ENCODE assay signal across 8 cellular contexts in the genomic region with DNA sequence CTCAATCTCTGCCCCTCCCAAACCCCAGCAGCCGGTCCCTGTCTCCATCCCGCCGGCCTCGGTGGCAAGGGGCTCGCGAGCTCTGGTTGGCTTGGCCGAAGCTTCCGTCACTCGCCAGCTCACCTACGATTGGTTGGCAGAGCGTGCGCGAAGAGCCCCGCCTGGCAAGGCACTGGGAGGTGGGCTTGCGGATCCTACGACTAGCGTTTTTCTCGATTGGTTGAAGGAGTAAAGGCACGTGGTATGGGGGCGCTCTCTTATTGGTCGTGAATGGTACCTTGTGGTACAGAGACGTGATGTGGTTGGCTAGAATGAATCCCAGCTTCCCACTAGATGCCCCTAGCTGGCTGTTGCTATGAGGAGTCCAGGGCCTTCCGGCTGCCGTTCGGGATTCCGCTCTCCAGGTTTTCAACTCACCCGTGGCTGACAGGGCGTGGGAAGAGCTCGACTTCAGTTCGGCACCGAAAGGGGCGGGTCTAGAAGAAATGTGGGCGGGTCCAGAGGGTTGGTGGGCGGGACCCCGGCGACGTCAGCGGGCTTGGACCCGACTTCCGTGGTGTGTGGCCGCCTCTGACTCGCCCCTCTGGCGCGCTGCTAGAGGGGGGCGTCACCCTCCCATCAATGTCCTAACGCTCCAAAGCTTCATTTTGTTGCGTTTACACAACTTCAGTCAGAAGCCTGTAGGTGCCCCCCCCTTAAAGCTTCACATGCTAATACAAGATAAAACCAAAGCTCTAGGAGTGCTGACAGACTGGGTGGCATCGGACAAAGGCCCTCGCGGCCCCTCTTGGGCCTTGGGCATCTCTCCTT. TPM values are rescaled to one million over a fixed set of nuclear protein-coding genes. Genes with fewer than 3 reads are reported as not detected.
DNase-seq lines count a peak whose midpoint lies in the region; ATAC-seq and TF ChIP-seq lines count a peak whose summit lies in the region.

No MANE protein-coding gene starts in this region.

- TF ChIP-seq POLR2A in GM19193 (IDR thresholded peaks at IDR 0.05; ENCODE audit: extremely low read depth, insufficient read depth, insufficient read length), result peak; percentile 8

- peak; percentile 79 for ATAC-seq in HG03432 (IDR thresholded peaks at IDR 0.05; ENCODE audit: unreplicated experiment)

- peak; percentile 99 to 100 for DNase-seq in AML-193 (lab: John Stamatoyannopoulos, UW)
- peak; percentile 94 for DNase-seq in NCI-H460 (ENCODE audit: extremely low read depth, low read depth)
- DNase-seq in activated CD4-positive, alpha-beta T cell treated with anti-CD3 and anti-CD28 coated beads for 1 hour, result peak; percentile 94
- DNase-seq in cerebellum (ENCODE audit: low spot score), result peak; percentile 95
- peak; percentile 100 for DNase-seq in islet precursor cell
- peak; percentile 97 for DNase-seq in stimulated activated CD4-positive, alpha-beta T cell treated with anti-CD3 and anti-CD28 coated beads, Interleukin-12 subunit alpha, Interleukin-12 subunit beta, amount 100 ng/mL, for 4 hours

RNA-seq across cellular contexts. Expression of a gene that starts 0.8 kb away (rescaled TPM):
- total RNA-seq in NCI-H460 (2014; rRNA removed; shearing (Covaris generic)), result 15.8 and 17.5 TPM in 2 replicates
- 8.6 and 10.2 TPM in 2 replicates for polyA plus RNA-seq in NCI-H460 (2014; cell fraction: nucleus; rRNA removed)
- 92.8 TPM for total RNA-seq in cerebellum

Comparison
In these comparisons a context has a peak if more than half of its experiments do, and no peak if none do; other contexts are left out.
1. Peak in every context shown above with its lines: DNase-seq and ATAC-seq.